1 cellular context compared by ENCODE assay signal in genomic region chr12:107474639-107475539, GRCh38.
TF ChIP-seq lines count a peak whose summit lies in the region.

No MANE protein-coding gene starts in this region.

TF ChIP-seq in GM23338, 12 proteins besides CTCF, POLR2A, EP300 and RAD21:
- TF ChIP-seq ZNF331 (CRISPR knock-in tag; IDR thresholded peaks at IDR 0.05; ENCODE audit: low read depth) (no peak), EZH2 (IDR thresholded peaks at IDR 0.05; ENCODE audit: low read depth, unreplicated experiment) (no peak), CREB1 (CRISPR knock-in tag; IDR thresholded peaks at IDR 0.05; ENCODE audit: low read depth) (no peak), JUNB (IDR thresholded peaks at IDR 0.05; ENCODE audit: unreplicated experiment) (no peak), ETS1 (IDR thresholded peaks at IDR 0.05) (no peak), POLR2AphosphoS5 (IDR thresholded peaks at IDR 0.05; ENCODE audit: low read depth) (no peak), REST (IDR thresholded peaks at IDR 0.05; ENCODE audit: unreplicated experiment) (no peak), NANOG (IDR thresholded peaks at IDR 0.05; ENCODE audit: borderline replicate concordance) (no peak), ZNF462 (CRISPR knock-in tag; IDR thresholded peaks at IDR 0.05) (no peak), EZH2phosphoT487 (IDR thresholded peaks at IDR 0.05; ENCODE audit: unreplicated experiment) (no peak), STAT1 (IDR thresholded peaks at IDR 0.05; ENCODE audit: unreplicated experiment) (no peak), ZNF114 (CRISPR knock-in tag; IDR thresholded peaks at IDR 0.05) (no peak)
